Comparison of ENCODE assay signal across 8 cellular contexts in genomic region chr17:29760279-29760721, GRCh38.
DNase-seq lines count a peak whose midpoint lies in the region; ATAC-seq and TF ChIP-seq lines count a peak whose summit lies in the region.

No MANE protein-coding gene starts in this region.

- intact Hi-C loops in Calu3 (cut with micrococcal nuclease; ENCODE audit: unreplicated experiment) = loop anchor here (5.0 kb wide), 1 partner anchor 123 kb away; no protein-coding TSS in a partner anchor

- peaks cover 10% of the 10 kb centered on the region for H3K4me1 ChIP-seq in iPS-18a (ENCODE audit: control insufficient read depth, low read depth, low read length)

- CTCF ChIA-PET in Calu3 (lab: Charles Lee) = interaction anchor here (0.7 to 2.8 kb wide), 5 partner anchors 12 to 143 kb away, joined by 3 to 12 read pairs (median 4); no protein-coding TSS in a partner anchor

- ATAC-seq in activated naive CD4-positive, alpha-beta T cell treated with anti-CD3 and anti-CD28 coated beads, Interleukin-2, amount 50 U/mL, for 72 hours = peak; percentile 67 to 70

- peaks cover 13% of the 10 kb centered on the region for H3K36me3 Mint-ChIP-seq in Calu3 (ENCODE audit: insufficient read depth, unreplicated experiment)
- peaks cover 11 to 16% of the 10 kb centered on the region in 2 donors for H3K36me3 Mint-ChIP-seq in activated naive CD4-positive, alpha-beta T cell treated with anti-CD3 and anti-CD28 coated beads, Interleukin-2, amount 50 U/mL, for 72 hours

- H3K4me1 Mint-ChIP-seq in Calu3 (ENCODE audit: low read depth, unreplicated experiment) = peaks cover 15% of the 10 kb centered on the region

- peak overlapping the region; percentile 56 for H3K9ac ChIP-seq in iPS-18a (ENCODE audit: low read length)

- no peak overlapping the region for H3K27ac Mint-ChIP-seq in Calu3 (ENCODE audit: unreplicated experiment)
- H3K27ac Mint-ChIP-seq in activated naive CD4-positive, alpha-beta T cell treated with anti-CD3 and anti-CD28 coated beads, Interleukin-2, amount 50 U/mL, for 72 hours = peak overlapping the region; percentile 98 to 99

- H3K4me3 ChIP-seq in H7 (ENCODE audit: insufficient read depth, low read depth, low read length) (peak overlapping the region; percentile 66; the same call in 1 of the 2 replicates), iPS-18a (ENCODE audit: low read length) (peak overlapping the region; percentile 87)

- TF ChIP-seq CTCF in Calu3 (IDR thresholded peaks at IDR 0.05; ENCODE audit: unreplicated experiment) = no peak

- H3K27me3 Mint-ChIP-seq in Calu3 (ENCODE audit: unreplicated experiment) = no peaks in the 10 kb centered on the region

- no peaks in the 10 kb centered on the region for H3K9me3 Mint-ChIP-seq in Calu3 (ENCODE audit: low read depth, unreplicated experiment)
- H3K9me3 Mint-ChIP-seq in activated naive CD4-positive, alpha-beta T cell treated with anti-CD3 and anti-CD28 coated beads, Interleukin-2, amount 50 U/mL, for 72 hours = no peaks in the 10 kb centered on the region

- H3K36me3 ChIP-seq in H7 (replicated peaks; ENCODE audit: control insufficient read depth, insufficient read depth, low read length) (no peaks in the 10 kb centered on the region), iPS-18a (ENCODE audit: control insufficient read depth, low read depth, low read length) (no peaks in the 10 kb centered on the region)

- H3K27me3 ChIP-seq in H7 (ENCODE audit: control insufficient read depth, insufficient read depth, low read length) (peaks cover 4% of the 10 kb centered on the region), iPS-18a (ENCODE audit: control insufficient read depth, insufficient read depth, low read length) (peaks cover 19% of the 10 kb centered on the region)

- H3K4me3 Mint-ChIP-seq in Calu3 (ENCODE audit: low read depth, unreplicated experiment) = peak overlapping the region; percentile 88

- TSS peak; percentile 21 for BruUV-seq in Calu3 (replicated peaks; lab: Mats Ljungman, UMichigan)

- no peaks in the 10 kb centered on the region for H3K9me3 ChIP-seq in iPS-18a (ENCODE audit: control insufficient read depth, low read depth, low read length)

- no peak for DNase-seq in Calu3
- peak; percentile 29 for DNase-seq in H7
- DNase-seq in RKO (ENCODE audit: low spot score) = peak; percentile 35
- peak in 1 of 2 donors; percentile 54 for DNase-seq in activated naive CD4-positive, alpha-beta T cell treated with anti-CD3 and anti-CD28 coated beads, Interleukin-2, amount 50 U/mL, for 72 hours (ENCODE audit: low spot score in 2 of 2)
- peak; percentile 7 to 38 for DNase-seq in stimulated activated CD4-positive, alpha-beta T cell treated with anti-CD3 and anti-CD28 coated beads, Interleukin-1b, Interleukin-23, amount 100 ng/mL, for 4 hours (ENCODE audit: low read depth in 2 of 2)
- DNase-seq in hippocampal formation (lab: John Stamatoyannopoulos, UW) = no peak
- DNase-seq in GM19238 (ENCODE audit: insufficient read length, low spot score) = no peak

- no peak overlapping the region for H3K27ac ChIP-seq in iPS-18a (ENCODE audit: low read length)

Comparison
In these comparisons a context has a peak if more than half of its experiments do, and no peak if none do; other contexts are left out.
1. DNase-seq: peak in H7 (single experiment), RKO (single experiment) and stimulated activated CD4-positive, alpha-beta T cell treated with anti-CD3 and anti-CD28 coated beads, Interleukin-1b, Interleukin-23, amount 100 ng/mL, for 4 hours (2 of 2); none in Calu3 (single experiment), hippocampal formation (0 of 2) and GM19238 (single experiment).